Comparison of ENCODE assay signal across 25 cellular contexts in the genomic region with DNA sequence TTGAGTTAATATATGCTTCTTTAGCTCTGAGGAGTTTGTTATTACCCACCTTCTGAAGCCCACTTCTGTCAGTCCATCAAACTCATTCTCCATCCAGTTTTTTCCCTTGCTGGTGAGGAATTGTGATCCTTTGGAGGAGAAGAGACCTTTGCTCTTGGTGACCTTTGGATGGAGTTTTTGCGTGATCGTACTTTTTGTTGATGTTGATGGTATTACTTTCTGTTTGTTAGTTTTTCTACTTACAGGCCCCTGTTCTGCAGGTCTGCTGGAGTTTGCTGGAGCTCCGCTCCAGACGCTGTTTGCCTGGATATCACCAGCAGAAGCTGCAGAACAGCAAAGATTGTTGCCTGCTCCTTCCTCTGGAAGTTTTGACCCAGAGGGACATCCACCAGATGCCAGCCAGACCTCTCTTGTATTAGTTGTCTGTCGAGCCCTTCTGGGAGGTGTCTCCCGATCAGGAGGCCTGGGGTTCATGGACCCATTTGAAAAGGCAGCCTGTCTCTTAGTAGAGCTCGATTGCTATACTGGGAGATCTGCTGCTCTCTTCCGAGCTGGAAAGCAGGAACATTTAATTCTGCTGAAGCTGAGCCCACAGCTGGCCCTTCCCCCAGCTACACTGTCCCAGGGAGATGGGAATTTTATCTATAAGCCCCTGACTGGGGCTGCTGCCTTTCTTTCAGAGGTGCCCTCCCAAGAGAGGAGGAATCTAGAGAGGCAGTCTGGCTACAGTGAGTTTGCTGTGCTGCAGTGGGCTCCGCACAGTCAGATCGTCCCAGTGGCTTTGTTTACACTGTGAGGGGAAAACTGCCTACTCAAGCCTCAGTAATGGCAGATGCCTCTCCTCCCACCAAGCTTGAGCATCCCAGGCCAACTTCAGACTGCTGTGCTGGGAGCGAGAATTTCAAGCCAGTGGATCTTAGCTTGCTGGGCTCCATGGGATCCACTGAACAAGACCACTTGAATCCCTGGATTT.
DNase-seq lines count a peak whose midpoint lies in the region; ATAC-seq, FAIRE-seq and TF ChIP-seq lines count a peak whose summit lies in the region.
"Had no signal": no experiment of that assay in that cellular context is flagged by ENCODE, and none has a peak within 500 bp of the region (broad histone marks: within the 10 kb centered on the region; RNA-seq: fewer than 3 reads in every experiment).

No MANE protein-coding gene starts in this region.

- TF ChIP-seq POLR2A in HepG2 (IDR thresholded peaks at IDR 0.05; ENCODE audit: insufficient read depth in 1 of 2, low read depth in 2 of 2, low read length in 2 of 2) (no peak), right lobe of liver (IDR thresholded peaks at IDR 0.05) (no peak)

- H3K79me2 ChIP-seq in HepG2 (ENCODE audit: insufficient read depth, low read length) = no peaks in the 10 kb centered on the region

- CTCF ChIA-PET in HepG2 (lab: Yijun Ruan, JAX; ENCODE audit: low intra/inter-chr PET ratio, low total read pairs) = no interaction called here

- peak overlapping the region; percentile 42; the same call in 1 of the 2 replicates for H3K9ac ChIP-seq in HepG2 (ENCODE audit: insufficient read depth, low read depth, low read length)
- H3K9ac ChIP-seq: BLaER1 had no signal

- H3K9me3 ChIP-seq in HepG2 (ENCODE audit: low read length) = no peaks in the 10 kb centered on the region; the same call in 1 of the 2 replicates
- H3K9me3 ChIP-seq in right lobe of liver = no peaks in the 10 kb centered on the region
- H3K9me3 ChIP-seq: BE2C had no signal

- no TSS peak for BruUV-seq in HepG2 (replicated peaks; lab: Mats Ljungman, UMichigan)

- TF ChIP-seq EP300 in HepG2 (IDR thresholded peaks at IDR 0.05; ENCODE audit: low read depth in 2 of 2, low read length in 2 of 2) (no peak), HepG2 (CRISPR knock-in tag; IDR thresholded peaks at IDR 0.05; ENCODE audit: borderline replicate concordance) (no peak)

- H2AFZ ChIP-seq in HepG2 (ENCODE audit: low read length) = peak overlapping the region; percentile 33

- no peaks in the 10 kb centered on the region; a peak in 1 of 5 replicates for H3K27me3 ChIP-seq in HepG2 (ENCODE audit: control insufficient read depth in 1 of 2, insufficient read depth in 2 of 2, low read length in 2 of 2)
- H3K27me3 ChIP-seq in right lobe of liver = no peaks in the 10 kb centered on the region
- H3K27me3 ChIP-seq: BE2C, BLaER1 had no signal

- in situ Hi-C loops in HepG2 (cut with HindIII; ENCODE audit: extremely low pct_ligation_motif_present, low pct_unique_long_range_greater_than_20kb) = no loop called here
- in situ Hi-C loops in GM13976 (cut with MboI; ENCODE audit: low sequenced_read_pairs, unreplicated experiment) = no loop called here

- H3K4me1 ChIP-seq in HepG2 (ENCODE audit: insufficient read depth, low read length) (peaks cover 20% of the 10 kb centered on the region), right lobe of liver (no peaks in the 10 kb centered on the region)
- H3K4me1 ChIP-seq: BE2C, BLaER1 had no signal

- H3K4me3 ChIP-seq in HepG2 (replicated peaks in 1 of 3; ENCODE audit: insufficient read depth in 1 of 3, low read depth in 2 of 3, low read length in 3 of 3) (peak overlapping the region; percentile 8 to 54 (median 24); a peak in 3 of 6 replicates), right lobe of liver (no peak overlapping the region)
- H3K4me3 ChIP-seq: BLaER1, GM12878 had no signal

- no peak for FAIRE-seq in HepG2 (lab: Jason Lieb, UNC)
- FAIRE-seq: A204.1, GM12878, GM12892 had no signal

- DNase-seq in HepG2 (ENCODE audit: low spot score) (no peak), right lobe of liver (no peak), mesenteric fat pad (ENCODE audit: low spot score) (peak; percentile 71), T1000 (lab: John Stamatoyannopoulos, UW) (no peak), GM13976 (ENCODE audit: low spot score) (no peak)
- DNase-seq: 8988T; ACHN; BE2C; C1 segment of cervical spinal cord; CD4-positive, alpha-beta memory T cell; CD4-positive, CD25-positive, alpha-beta regulatory T cell; CD8-positive, alpha-beta memory T cell; COR-L47; DMS 273 treated with DMSO at 0.1 percent for 48 hours; DMS153; DMS53; DMS79; DND-41; EL; GDM1 had no signal

- intact Hi-C loops in HepG2 (cut with micrococcal nuclease; ENCODE audit: unreplicated experiment) (no loop called here), right lobe of liver (cut with DNase I) (no loop called here)

- H3K36me3 ChIP-seq in HepG2 (replicated peaks in 1 of 2; ENCODE audit: control insufficient read depth in 1 of 2, insufficient read depth in 2 of 2, low read length in 2 of 2) = no peaks in the 10 kb centered on the region
- H3K36me3 ChIP-seq in right lobe of liver = no peaks in the 10 kb centered on the region
- H3K36me3 ChIP-seq: BE2C, BLaER1 had no signal

- H4K20me1 ChIP-seq in HepG2 (ENCODE audit: insufficient read depth, low read length) = no peaks in the 10 kb centered on the region
- H4K20me1 ChIP-seq: BLaER1 had no signal

- WGBS in HepG2 (ENCODE audit: low lambda C conversion rate) = under 1% methylated on average over 6 of the region's 11 CpGs
- WGBS in right lobe of liver (ENCODE audit: insufficient coverage, low coverage, low lambda C conversion rate, missing lambda C conversion rate) = 54% methylated on average over 7 of the region's 11 CpGs

- TF ChIP-seq RAD21 in HepG2 (CRISPR knock-in tag; IDR thresholded peaks at IDR 0.05) = no peak

- H3K27ac ChIP-seq in HepG2 (ENCODE audit: extremely low read length, insufficient read depth, low read length) = no peak overlapping the region
- peak overlapping the region in 1 of 3 donors; percentile 46 for H3K27ac ChIP-seq in right lobe of liver
- H3K27ac ChIP-seq: BLaER1 had no signal

- POLR2A ChIA-PET in HepG2 (lab: Yijun Ruan, JAX) = no interaction called here

- TF ChIP-seq CTCF in HepG2 (CRISPR knock-in tag; IDR thresholded peaks at IDR 0.05) (no peak), right lobe of liver (IDR thresholded peaks at IDR 0.05) (no peak), GM13976 (IDR thresholded peaks at IDR 0.05; ENCODE audit: borderline replicate concordance, control extremely low read depth, extremely low read depth, insufficient read depth, missing control alignments) (no peak)

- H3K4me2 ChIP-seq in HepG2 (ENCODE audit: low read depth, low read length) = peak overlapping the region; percentile 72
- H3K4me2 ChIP-seq: BLaER1 had no signal

- ATAC-seq in HepG2 (peak; percentile 86), right lobe of liver (peak; percentile 66 to 79 (median 72)), HG02884 (IDR thresholded peaks at IDR 0.05; ENCODE audit: unreplicated experiment) (no peak)
- ATAC-seq: GM12878 had no signal

TF ChIP-seq in HepG2, 621 proteins besides CTCF, POLR2A, EP300 and RAD21:
- TF ChIP-seq FOXA3 (CRISPR knock-in tag; IDR thresholded peaks at IDR 0.05) (peak; percentile 43; the same call in 1 of the 2 replicates), EHMT2 (IDR thresholded peaks at IDR 0.05; ENCODE audit: borderline replicate concordance, low read depth, low read length) (no peak), ZNF468 (CRISPR knock-in tag; IDR thresholded peaks at IDR 0.05) (no peak), ZNF292 (CRISPR knock-in tag; IDR thresholded peaks at IDR 0.05; ENCODE audit: borderline replicate concordance, low read depth) (peak; percentile 39; the same call in 1 of the 2 replicates), IKZF5 (CRISPR knock-in tag; IDR thresholded peaks at IDR 0.05) (no peak), FOXA1 (IDR thresholded peaks at IDR 0.05) (no peak), FOXA1 (CRISPR knock-in tag; IDR thresholded peaks at IDR 0.05) (peak; percentile 42), ZBTB8A (CRISPR knock-in tag; IDR thresholded peaks at IDR 0.05; ENCODE audit: borderline replicate concordance, low read depth) (no peak)
TF ChIP-seq in HepG2: peak in this region for 3.

Comparison
In these comparisons a context has a peak if more than half of its experiments do, and no peak if none do; other contexts are left out.
1. H3K4me3 ChIP-seq: peak in HepG2 (3 of 3); none in right lobe of liver (0 of 3).